ENCODE assay signal across 3 cellular contexts in the genomic region with DNA sequence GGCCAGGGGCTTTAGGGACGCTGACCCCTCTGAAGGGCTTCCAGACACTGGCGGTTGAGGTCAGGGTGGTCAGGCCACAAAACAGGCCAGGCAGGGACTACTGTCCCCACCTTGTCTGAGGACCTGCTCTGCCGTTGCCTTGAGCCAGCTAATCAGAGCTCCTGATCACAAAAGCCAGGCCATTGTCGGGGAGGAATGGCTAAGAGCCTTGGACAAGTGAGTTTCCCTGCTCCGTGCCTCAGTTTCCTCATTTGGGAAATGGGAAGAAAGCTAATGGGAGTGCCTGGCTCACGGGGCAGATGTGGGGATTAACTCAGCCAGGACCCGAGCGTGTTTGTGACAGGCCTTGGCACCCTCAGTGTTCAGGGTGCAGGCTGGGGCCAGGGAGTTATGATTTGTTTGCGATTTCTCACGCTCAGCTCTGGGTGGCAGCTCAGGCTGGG.
A peak's percentile ranks its signal among the peaks of the same experiment; 100 is the strongest.
TF ChIP-seq lines count a peak whose summit lies in the region.

No MANE protein-coding gene starts in this region.

TF ChIP-seq in IMR-90, 13 proteins besides CTCF, POLR2A, EP300 and RAD21:
- no peak for TF ChIP-seq MXI1 (IDR thresholded peaks at IDR 0.05; ENCODE audit: borderline replicate concordance, low read depth, low read length)
- no peak for TF ChIP-seq CHD1 (IDR thresholded peaks at IDR 0.05; ENCODE audit: low read depth, low read length)
- TF ChIP-seq MAFK (IDR thresholded peaks at IDR 0.05; ENCODE audit: low read depth, low read length): no peak
- no peak for TF ChIP-seq CEBPB (IDR thresholded peaks at IDR 0.05; ENCODE audit: low read depth, low read length)
- TF ChIP-seq NFE2L2 (IDR thresholded peaks at IDR 0.05; ENCODE audit: low read depth, low read length): no peak
- TF ChIP-seq, protein P1, sequence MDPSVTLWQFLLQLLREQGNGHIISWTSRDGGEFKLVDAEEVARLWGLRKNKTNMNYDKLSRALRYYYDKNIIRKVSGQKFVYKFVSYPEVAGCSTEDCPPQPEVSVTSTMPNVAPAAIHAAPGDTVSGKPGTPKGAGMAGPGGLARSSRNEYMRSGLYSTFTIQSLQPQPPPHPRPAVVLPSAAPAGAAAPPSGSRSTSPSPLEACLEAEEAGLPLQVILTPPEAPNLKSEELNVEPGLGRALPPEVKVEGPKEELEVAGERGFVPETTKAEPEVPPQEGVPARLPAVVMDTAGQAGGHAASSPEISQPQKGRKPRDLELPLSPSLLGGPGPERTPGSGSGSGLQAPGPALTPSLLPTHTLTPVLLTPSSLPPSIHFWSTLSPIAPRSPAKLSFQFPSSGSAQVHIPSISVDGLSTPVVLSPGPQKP (IDR thresholded peaks at IDR 0.05; ENCODE audit: borderline replicate concordance, low read depth, low read length): no peak
- TF ChIP-seq BHLHE40 (IDR thresholded peaks at IDR 0.05; ENCODE audit: low read depth, low read length): no peak
- no peak for TF ChIP-seq MAZ (IDR thresholded peaks at IDR 0.05; ENCODE audit: borderline replicate concordance, low read depth, low read length)
- no peak for TF ChIP-seq FOS (IDR thresholded peaks at IDR 0.05; ENCODE audit: low read depth, low read length)
- no peak for TF ChIP-seq SMC3 (IDR thresholded peaks at IDR 0.05; ENCODE audit: low read depth, low read length)
- no peak for TF ChIP-seq RFX5 (IDR thresholded peaks at IDR 0.05; ENCODE audit: low read depth, low read length)
- TF ChIP-seq RCOR1 (IDR thresholded peaks at IDR 0.05; ENCODE audit: insufficient replicate concordance, low read length): no peak
- TF ChIP-seq, protein P2, sequence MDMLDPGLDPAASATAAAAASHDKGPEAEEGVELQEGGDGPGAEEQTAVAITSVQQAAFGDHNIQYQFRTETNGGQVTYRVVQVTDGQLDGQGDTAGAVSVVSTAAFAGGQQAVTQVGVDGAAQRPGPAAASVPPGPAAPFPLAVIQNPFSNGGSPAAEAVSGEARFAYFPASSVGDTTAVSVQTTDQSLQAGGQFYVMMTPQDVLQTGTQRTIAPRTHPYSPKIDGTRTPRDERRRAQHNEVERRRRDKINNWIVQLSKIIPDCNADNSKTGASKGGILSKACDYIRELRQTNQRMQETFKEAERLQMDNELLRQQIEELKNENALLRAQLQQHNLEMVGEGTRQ (IDR thresholded peaks at IDR 0.05; ENCODE audit: low read depth, low read length): no peak

TF ChIP-seq in K562, 482 proteins besides CTCF, POLR2A, EP300 and RAD21 (continues in another document):
- TF ChIP-seq RBM25 (IDR thresholded peaks at IDR 0.05; ENCODE audit: low read depth, low read length, severe bottlenecking) (no peak), FIP1L1 (IDR thresholded peaks at IDR 0.05; ENCODE audit: low read depth, low read length, poor library complexity, severe bottlenecking) (no peak), JUND (IDR thresholded peaks at IDR 0.05; ENCODE audit: borderline replicate concordance, low read depth, low read length) (no peak), JUND (tag; IDR thresholded peaks at IDR 0.05; ENCODE audit: borderline replicate concordance, low read depth, low read length) (no peak), ZNF589 (CRISPR knock-in tag; IDR thresholded peaks at IDR 0.05; ENCODE audit: low read depth) (no peak), TEAD4 (IDR thresholded peaks at IDR 0.05; ENCODE audit: low read length) (no peak), TEAD4 (CRISPR knock-in tag; IDR thresholded peaks at IDR 0.05; ENCODE audit: borderline replicate concordance) (0 out of 2 replicates have a peak, but pooled peaks have one; percentile 42), TCF7L2 (IDR thresholded peaks at IDR 0.05; ENCODE audit: low read depth, low read length) (no peak), SMARCE1 (IDR thresholded peaks at IDR 0.05) (no peak), ZNF444 (CRISPR knock-in tag; IDR thresholded peaks at IDR 0.05) (no peak), FOXP1 (CRISPR knock-in tag; IDR thresholded peaks at IDR 0.05) (peak; percentile 63; the same call in 1 of the 2 replicates), RCOR1 (IDR thresholded peaks at IDR 0.05; ENCODE audit: borderline replicate concordance in 1 of 2, low read depth in 2 of 2, low read length in 2 of 2) (no peak), TARDBP (IDR thresholded peaks at IDR 0.05) (no peak), SIN3B (IDR thresholded peaks at IDR 0.05; ENCODE audit: low read depth) (0 out of 2 replicates have a peak, but pooled peaks have one; percentile 17), NFE2L1 (tag; IDR thresholded peaks at IDR 0.05; ENCODE audit: borderline replicate concordance, low read depth) (no peak), SOX6 (IDR thresholded peaks at IDR 0.05) (peak; percentile 86), MECOM (CRISPR knock-in tag; IDR thresholded peaks at IDR 0.05) (peak; percentile 35; the same call in 1 of the 2 replicates), JUNB (CRISPR knock-in tag; conservative IDR thresholded peaks at IDR 0.05) (no peak), SRSF7 (optimal IDR thresholded peaks at IDR 0.05; ENCODE audit: low read depth, low read length) (no peak), GATAD2A (IDR thresholded peaks at IDR 0.05) (no peak)
- TF ChIP-seq, protein P3, sequence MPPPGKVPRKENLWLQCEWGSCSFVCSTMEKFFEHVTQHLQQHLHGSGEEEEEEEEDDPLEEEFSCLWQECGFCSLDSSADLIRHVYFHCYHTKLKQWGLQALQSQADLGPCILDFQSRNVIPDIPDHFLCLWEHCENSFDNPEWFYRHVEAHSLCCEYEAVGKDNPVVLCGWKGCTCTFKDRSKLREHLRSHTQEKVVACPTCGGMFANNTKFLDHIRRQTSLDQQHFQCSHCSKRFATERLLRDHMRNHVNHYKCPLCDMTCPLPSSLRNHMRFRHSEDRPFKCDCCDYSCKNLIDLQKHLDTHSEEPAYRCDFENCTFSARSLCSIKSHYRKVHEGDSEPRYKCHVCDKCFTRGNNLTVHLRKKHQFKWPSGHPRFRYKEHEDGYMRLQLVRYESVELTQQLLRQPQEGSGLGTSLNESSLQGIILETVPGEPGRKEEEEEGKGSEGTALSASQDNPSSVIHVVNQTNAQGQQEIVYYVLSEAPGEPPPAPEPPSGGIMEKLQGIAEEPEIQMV (tag; conservative IDR thresholded peaks at IDR 0.05; ENCODE audit: low read depth): 0 out of 2 replicates have a peak, but pooled peaks have one; percentile 6
- TF ChIP-seq, protein P4, sequence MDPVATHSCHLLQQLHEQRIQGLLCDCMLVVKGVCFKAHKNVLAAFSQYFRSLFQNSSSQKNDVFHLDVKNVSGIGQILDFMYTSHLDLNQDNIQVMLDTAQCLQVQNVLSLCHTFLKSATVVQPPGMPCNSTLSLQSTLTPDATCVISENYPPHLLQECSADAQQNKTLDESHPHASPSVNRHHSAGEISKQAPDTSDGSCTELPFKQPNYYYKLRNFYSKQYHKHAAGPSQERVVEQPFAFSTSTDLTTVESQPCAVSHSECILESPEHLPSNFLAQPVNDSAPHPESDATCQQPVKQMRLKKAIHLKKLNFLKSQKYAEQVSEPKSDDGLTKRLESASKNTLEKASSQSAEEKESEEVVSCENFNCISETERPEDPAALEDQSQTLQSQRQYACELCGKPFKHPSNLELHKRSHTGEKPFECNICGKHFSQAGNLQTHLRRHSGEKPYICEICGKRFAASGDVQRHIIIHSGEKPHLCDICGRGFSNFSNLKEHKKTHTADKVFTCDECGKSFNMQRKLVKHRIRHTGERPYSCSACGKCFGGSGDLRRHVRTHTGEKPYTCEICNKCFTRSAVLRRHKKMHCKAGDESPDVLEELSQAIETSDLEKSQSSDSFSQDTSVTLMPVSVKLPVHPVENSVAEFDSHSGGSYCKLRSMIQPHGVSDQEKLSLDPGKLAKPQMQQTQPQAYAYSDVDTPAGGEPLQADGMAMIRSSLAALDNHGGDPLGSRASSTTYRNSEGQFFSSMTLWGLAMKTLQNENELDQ (CRISPR knock-in tag; IDR thresholded peaks at IDR 0.05; ENCODE audit: borderline replicate concordance): no peak
- TF ChIP-seq, protein P5, sequence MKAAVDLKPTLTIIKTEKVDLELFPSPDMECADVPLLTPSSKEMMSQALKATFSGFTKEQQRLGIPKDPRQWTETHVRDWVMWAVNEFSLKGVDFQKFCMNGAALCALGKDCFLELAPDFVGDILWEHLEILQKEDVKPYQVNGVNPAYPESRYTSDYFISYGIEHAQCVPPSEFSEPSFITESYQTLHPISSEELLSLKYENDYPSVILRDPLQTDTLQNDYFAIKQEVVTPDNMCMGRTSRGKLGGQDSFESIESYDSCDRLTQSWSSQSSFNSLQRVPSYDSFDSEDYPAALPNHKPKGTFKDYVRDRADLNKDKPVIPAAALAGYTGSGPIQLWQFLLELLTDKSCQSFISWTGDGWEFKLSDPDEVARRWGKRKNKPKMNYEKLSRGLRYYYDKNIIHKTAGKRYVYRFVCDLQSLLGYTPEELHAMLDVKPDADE (conservative IDR thresholded peaks at IDR 0.05; ENCODE audit: control insufficient read depth, low read depth, low read length): no peak

TF ChIP-seq in HepG2, 621 proteins besides CTCF, POLR2A, EP300 and RAD21 (continues in another document):
- no peak for TF ChIP-seq CHCHD3 (CRISPR knock-in tag; IDR thresholded peaks at IDR 0.05)
- TF ChIP-seq RNF2 (conservative IDR thresholded peaks at IDR 0.05; ENCODE audit: low read depth): no peak
- TF ChIP-seq, protein P6, sequence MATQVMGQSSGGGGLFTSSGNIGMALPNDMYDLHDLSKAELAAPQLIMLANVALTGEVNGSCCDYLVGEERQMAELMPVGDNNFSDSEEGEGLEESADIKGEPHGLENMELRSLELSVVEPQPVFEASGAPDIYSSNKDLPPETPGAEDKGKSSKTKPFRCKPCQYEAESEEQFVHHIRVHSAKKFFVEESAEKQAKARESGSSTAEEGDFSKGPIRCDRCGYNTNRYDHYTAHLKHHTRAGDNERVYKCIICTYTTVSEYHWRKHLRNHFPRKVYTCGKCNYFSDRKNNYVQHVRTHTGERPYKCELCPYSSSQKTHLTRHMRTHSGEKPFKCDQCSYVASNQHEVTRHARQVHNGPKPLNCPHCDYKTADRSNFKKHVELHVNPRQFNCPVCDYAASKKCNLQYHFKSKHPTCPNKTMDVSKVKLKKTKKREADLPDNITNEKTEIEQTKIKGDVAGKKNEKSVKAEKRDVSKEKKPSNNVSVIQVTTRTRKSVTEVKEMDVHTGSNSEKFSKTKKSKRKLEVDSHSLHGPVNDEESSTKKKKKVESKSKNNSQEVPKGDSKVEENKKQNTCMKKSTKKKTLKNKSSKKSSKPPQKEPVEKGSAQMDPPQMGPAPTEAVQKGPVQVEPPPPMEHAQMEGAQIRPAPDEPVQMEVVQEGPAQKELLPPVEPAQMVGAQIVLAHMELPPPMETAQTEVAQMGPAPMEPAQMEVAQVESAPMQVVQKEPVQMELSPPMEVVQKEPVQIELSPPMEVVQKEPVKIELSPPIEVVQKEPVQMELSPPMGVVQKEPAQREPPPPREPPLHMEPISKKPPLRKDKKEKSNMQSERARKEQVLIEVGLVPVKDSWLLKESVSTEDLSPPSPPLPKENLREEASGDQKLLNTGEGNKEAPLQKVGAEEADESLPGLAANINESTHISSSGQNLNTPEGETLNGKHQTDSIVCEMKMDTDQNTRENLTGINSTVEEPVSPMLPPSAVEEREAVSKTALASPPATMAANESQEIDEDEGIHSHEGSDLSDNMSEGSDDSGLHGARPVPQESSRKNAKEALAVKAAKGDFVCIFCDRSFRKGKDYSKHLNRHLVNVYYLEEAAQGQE (IDR thresholded peaks at IDR 0.05; ENCODE audit: borderline replicate concordance in 1 of 2, low read depth in 1 of 2, low read length in 2 of 2): no peak
- no peak for TF ChIP-seq ERF (CRISPR knock-in tag; IDR thresholded peaks at IDR 0.05)
- no peak for TF ChIP-seq ZFP1 (CRISPR knock-in tag; IDR thresholded peaks at IDR 0.05)
- TF ChIP-seq, protein P7, sequence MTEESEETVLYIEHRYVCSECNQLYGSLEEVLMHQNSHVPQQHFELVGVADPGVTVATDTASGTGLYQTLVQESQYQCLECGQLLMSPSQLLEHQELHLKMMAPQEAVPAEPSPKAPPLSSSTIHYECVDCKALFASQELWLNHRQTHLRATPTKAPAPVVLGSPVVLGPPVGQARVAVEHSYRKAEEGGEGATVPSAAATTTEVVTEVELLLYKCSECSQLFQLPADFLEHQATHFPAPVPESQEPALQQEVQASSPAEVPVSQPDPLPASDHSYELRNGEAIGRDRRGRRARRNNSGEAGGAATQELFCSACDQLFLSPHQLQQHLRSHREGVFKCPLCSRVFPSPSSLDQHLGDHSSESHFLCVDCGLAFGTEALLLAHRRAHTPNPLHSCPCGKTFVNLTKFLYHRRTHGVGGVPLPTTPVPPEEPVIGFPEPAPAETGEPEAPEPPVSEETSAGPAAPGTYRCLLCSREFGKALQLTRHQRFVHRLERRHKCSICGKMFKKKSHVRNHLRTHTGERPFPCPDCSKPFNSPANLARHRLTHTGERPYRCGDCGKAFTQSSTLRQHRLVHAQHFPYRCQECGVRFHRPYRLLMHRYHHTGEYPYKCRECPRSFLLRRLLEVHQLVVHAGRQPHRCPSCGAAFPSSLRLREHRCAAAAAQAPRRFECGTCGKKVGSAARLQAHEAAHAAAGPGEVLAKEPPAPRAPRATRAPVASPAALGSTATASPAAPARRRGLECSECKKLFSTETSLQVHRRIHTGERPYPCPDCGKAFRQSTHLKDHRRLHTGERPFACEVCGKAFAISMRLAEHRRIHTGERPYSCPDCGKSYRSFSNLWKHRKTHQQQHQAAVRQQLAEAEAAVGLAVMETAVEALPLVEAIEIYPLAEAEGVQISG (CRISPR knock-in tag; IDR thresholded peaks at IDR 0.05): no peak
- no peak for TF ChIP-seq NFKB2 (CRISPR knock-in tag; IDR thresholded peaks at IDR 0.05; ENCODE audit: borderline replicate concordance)
- TF ChIP-seq ZNF44 (CRISPR knock-in tag; IDR thresholded peaks at IDR 0.05): no peak
- no peak for TF ChIP-seq RBAK (CRISPR knock-in tag; IDR thresholded peaks at IDR 0.05)
- TF ChIP-seq, protein P8, sequence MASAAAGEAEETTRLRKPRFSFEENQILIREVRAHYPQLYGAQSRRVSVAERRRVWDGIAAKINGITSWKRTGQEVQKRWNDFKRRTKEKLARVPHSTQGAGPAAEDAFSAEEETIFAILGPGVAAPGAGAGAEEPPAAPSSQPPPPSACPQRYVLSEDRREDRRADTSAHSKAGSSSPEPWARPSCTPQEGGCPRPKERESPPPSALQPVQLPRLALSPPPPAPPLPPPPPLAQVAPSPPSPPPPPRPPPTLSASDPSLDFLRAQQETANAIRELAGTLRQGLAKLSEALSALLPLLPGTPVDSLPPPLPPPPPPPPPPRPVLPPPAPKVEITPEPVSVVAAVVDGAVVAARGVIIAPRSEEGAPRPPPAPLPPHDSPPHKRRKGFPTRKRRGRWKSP (CRISPR knock-in tag; IDR thresholded peaks at IDR 0.05): no peak
- TF ChIP-seq, protein P9, sequence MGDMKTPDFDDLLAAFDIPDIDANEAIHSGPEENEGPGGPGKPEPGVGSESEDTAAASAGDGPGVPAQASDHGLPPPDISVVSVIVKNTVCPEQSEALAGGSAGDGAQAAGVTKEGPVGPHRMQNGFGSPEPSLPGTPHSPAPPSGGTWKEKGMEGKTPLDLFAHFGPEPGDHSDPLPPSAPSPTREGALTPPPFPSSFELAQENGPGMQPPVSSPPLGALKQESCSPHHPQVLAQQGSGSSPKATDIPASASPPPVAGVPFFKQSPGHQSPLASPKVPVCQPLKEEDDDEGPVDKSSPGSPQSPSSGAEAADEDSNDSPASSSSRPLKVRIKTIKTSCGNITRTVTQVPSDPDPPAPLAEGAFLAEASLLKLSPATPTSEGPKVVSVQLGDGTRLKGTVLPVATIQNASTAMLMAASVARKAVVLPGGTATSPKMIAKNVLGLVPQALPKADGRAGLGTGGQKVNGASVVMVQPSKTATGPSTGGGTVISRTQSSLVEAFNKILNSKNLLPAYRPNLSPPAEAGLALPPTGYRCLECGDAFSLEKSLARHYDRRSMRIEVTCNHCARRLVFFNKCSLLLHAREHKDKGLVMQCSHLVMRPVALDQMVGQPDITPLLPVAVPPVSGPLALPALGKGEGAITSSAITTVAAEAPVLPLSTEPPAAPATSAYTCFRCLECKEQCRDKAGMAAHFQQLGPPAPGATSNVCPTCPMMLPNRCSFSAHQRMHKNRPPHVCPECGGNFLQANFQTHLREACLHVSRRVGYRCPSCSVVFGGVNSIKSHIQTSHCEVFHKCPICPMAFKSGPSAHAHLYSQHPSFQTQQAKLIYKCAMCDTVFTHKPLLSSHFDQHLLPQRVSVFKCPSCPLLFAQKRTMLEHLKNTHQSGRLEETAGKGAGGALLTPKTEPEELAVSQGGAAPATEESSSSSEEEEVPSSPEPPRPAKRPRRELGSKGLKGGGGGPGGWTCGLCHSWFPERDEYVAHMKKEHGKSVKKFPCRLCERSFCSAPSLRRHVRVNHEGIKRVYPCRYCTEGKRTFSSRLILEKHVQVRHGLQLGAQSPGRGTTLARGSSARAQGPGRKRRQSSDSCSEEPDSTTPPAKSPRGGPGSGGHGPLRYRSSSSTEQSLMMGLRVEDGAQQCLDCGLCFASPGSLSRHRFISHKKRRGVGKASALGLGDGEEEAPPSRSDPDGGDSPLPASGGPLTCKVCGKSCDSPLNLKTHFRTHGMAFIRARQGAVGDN (CRISPR knock-in tag; IDR thresholded peaks at IDR 0.05): peak; percentile 12; the same call in 1 of the 2 replicates
- no peak for TF ChIP-seq TBP (CRISPR knock-in tag; IDR thresholded peaks at IDR 0.05)
